ENCODE assay signal across 8 cellular contexts in genomic region chr1:26597629-26598039, GRCh38.
DNase-seq lines count a peak whose midpoint lies in the region; ATAC-seq and TF ChIP-seq lines count a peak whose summit lies in the region.

No MANE protein-coding gene starts in this region.

- peak; percentile 70 for DNase-seq in activated CD4-positive, alpha-beta T cell treated with anti-CD3 and anti-CD28 coated beads, Interleukin-2, amount 10 ng/mL, durations not matched to agents 24 days and 14 days
- DNase-seq in activated CD4-positive, alpha-beta T cell treated with anti-CD3 and anti-CD28 coated beads for 1 hour = no peak
- DNase-seq in NB4 (ENCODE audit: low read depth) (peak; percentile 77), SW480 (ENCODE audit: low spot score) (peak; percentile 53), foreskin fibroblast (peak in 1 of 2 donors; percentile 77), putamen (ENCODE audit: low spot score) (peak; percentile 56), T1000 (lab: John Stamatoyannopoulos, UW) (no peak)

- no peak for TF ChIP-seq POLR2A in NB4 (IDR thresholded peaks at IDR 0.05; ENCODE audit: extremely low read depth, insufficient read length)

- no peaks in the 10 kb centered on the region for H3K36me3 Mint-ChIP-seq in activated CD4-positive, alpha-beta T cell treated with anti-CD3 and anti-CD28 coated beads, Interleukin-2, amount 10 ng/mL, durations not matched to agents 24 days and 14 days (ENCODE audit: low read depth)

- ATAC-seq in GM21786 (IDR thresholded peaks at IDR 0.05; ENCODE audit: unreplicated experiment) = no peak

- H3K27me3 Mint-ChIP-seq in activated CD4-positive, alpha-beta T cell treated with anti-CD3 and anti-CD28 coated beads, Interleukin-2, amount 10 ng/mL, durations not matched to agents 24 days and 14 days = peaks cover 1% of the 10 kb centered on the region

- no peak overlapping the region for H3K4me3 ChIP-seq in NB4 (ENCODE audit: low read depth, low read length)
- H3K4me3 ChIP-seq in foreskin fibroblast (ENCODE audit: low read depth in 1 of 2, low read length in 2 of 2) = no peak overlapping the region

- H3K27ac Mint-ChIP-seq in activated CD4-positive, alpha-beta T cell treated with anti-CD3 and anti-CD28 coated beads, Interleukin-2, amount 10 ng/mL, durations not matched to agents 24 days and 14 days = no peak overlapping the region

- peaks cover 10% of the 10 kb centered on the region for H3K4me1 Mint-ChIP-seq in activated CD4-positive, alpha-beta T cell treated with anti-CD3 and anti-CD28 coated beads, Interleukin-2, amount 10 ng/mL, durations not matched to agents 24 days and 14 days

- TF ChIP-seq CTCF in NB4 (IDR thresholded peaks at IDR 0.05; ENCODE audit: low read depth, low read length) = peak; percentile 42
- TF ChIP-seq CTCF in foreskin fibroblast (IDR thresholded peaks at IDR 0.05; ENCODE audit: low read depth, low read length) = peak; percentile 42

- intact Hi-C loops in activated CD4-positive, alpha-beta T cell treated with anti-CD3 and anti-CD28 coated beads, Interleukin-2, amount 10 ng/mL, durations not matched to agents 24 days and 14 days (cut with micrococcal nuclease) = loop anchor here (1.0 kb wide), 1 partner anchor 15 kb away; no protein-coding TSS in a partner anchor

- H3K9me3 Mint-ChIP-seq in activated CD4-positive, alpha-beta T cell treated with anti-CD3 and anti-CD28 coated beads, Interleukin-2, amount 10 ng/mL, durations not matched to agents 24 days and 14 days = no peaks in the 10 kb centered on the region

- no peak overlapping the region for H3K4me3 Mint-ChIP-seq in activated CD4-positive, alpha-beta T cell treated with anti-CD3 and anti-CD28 coated beads, Interleukin-2, amount 10 ng/mL, durations not matched to agents 24 days and 14 days

Comparison
In these comparisons a context has a peak if more than half of its experiments do, and no peak if none do; other contexts are left out.
1. DNase-seq: peak in activated CD4-positive, alpha-beta T cell treated with anti-CD3 and anti-CD28 coated beads, Interleukin-2, amount 10 ng/mL, durations not matched to agents 24 days and 14 days (single experiment), NB4 (single experiment), SW480 (single experiment) and putamen (single experiment); none in activated CD4-positive, alpha-beta T cell treated with anti-CD3 and anti-CD28 coated beads for 1 hour (single experiment) and T1000 (single experiment).